Comparison of ENCODE assay signal across 22 cellular contexts in genomic region chr2:184560603-184561002, GRCh38. TPM values are rescaled to one million over a fixed set of nuclear protein-coding genes. Genes with fewer than 3 reads are reported as not detected.
"Had no signal": no experiment of that assay in that cellular context is flagged by ENCODE, and none has a peak within 500 bp of the region (broad histone marks: within the 10 kb centered on the region; RNA-seq: fewer than 3 reads in every experiment).

No MANE protein-coding gene starts in this region.

- H3K9me3 Mint-ChIP-seq: activated CD8-positive, alpha-beta T cell treated with anti-CD3 and anti-CD28 coated beads for 36 hours; activated T-helper 1 cell treated with anti-CD3 and anti-CD28 coated beads, Interleukin-12 subunit alpha, Interleukin-12 subunit beta, Interleukin-2, Interleukin-4 antibody, amounts not matched to agents 30 ng/mL and 10 ng/mL and 1 ng/mL, durations not matched to agents 14 hours and 24 hours and 36 hours; IgD-negative memory B cell had no signal

- H3K27me3 ChIP-seq: breast epithelium had no signal

- H3K4me3 ChIP-seq: breast epithelium had no signal

- H3K4me2 ChIP-seq: KMS-11 had no signal

- ATAC-seq: activated CD8-positive, alpha-beta T cell treated with anti-CD3 and anti-CD28 coated beads for 36 hours; activated naive CD4-positive, alpha-beta T cell treated with anti-CD3 and anti-CD28 coated beads, Interleukin-2, amount 50 U/mL, for 72 hours; T-helper 17 cell had no signal

- H3K36me3 Mint-ChIP-seq: activated naive CD4-positive, alpha-beta T cell treated with anti-CD3 and anti-CD28 coated beads, Interleukin-2, amount 50 U/mL, for 72 hours; IgD-negative memory B cell had no signal

- H3K27ac Mint-ChIP-seq: activated CD8-positive, alpha-beta T cell treated with anti-CD3 and anti-CD28 coated beads for 36 hours; activated naive CD4-positive, alpha-beta T cell treated with anti-CD3 and anti-CD28 coated beads, Interleukin-2, amount 50 U/mL, for 72 hours; activated T-cell treated with anti-CD3 and anti-CD28 coated beads, Interleukin-2, amount 50 U/mL, for 24 hours; activated T-helper 1 cell treated with anti-CD3 and anti-CD28 coated beads, Interleukin-12 subunit alpha, Interleukin-12 subunit beta, Interleukin-2, Interleukin-4 antibody, amounts not matched to agents 30 ng/mL and 10 ng/mL and 1 ng/mL, durations not matched to agents 14 hours and 24 hours and 36 hours; T-helper 17 cell had no signal

- DNase-seq: activated CD4-positive, alpha-beta T cell treated with anti-CD3 and anti-CD28 coated beads for 4 hours; activated CD8-positive, alpha-beta T cell treated with anti-CD3 and anti-CD28 coated beads for 36 hours; activated effector memory CD4-positive, alpha-beta T cell treated with Interleukin-2 at 50 U/mL for 16 hours; activated naive CD4-positive, alpha-beta T cell treated with Interleukin-2 at 50 U/mL for 16 hours; activated T-cell treated with anti-CD3 and anti-CD28 coated beads, Interleukin-2, amount 50 U/mL, for 24 hours; caudate nucleus; NCI-H1092; NCI-H1417; NCI-H1930; NCI-H2171; NCI-H345; NCI-H510A; NCI-H69; SIG-M5; T-helper 17 cell; T-helper 9 cell had no signal

- H3K4me3 Mint-ChIP-seq: activated CD8-positive, alpha-beta T cell treated with anti-CD3 and anti-CD28 coated beads for 36 hours; activated T-cell treated with anti-CD3 and anti-CD28 coated beads, Interleukin-2, amount 50 U/mL, for 24 hours; activated T-helper 1 cell treated with anti-CD3 and anti-CD28 coated beads, Interleukin-12 subunit alpha, Interleukin-12 subunit beta, Interleukin-2, Interleukin-4 antibody, amounts not matched to agents 30 ng/mL and 10 ng/mL and 1 ng/mL, durations not matched to agents 14 hours and 24 hours and 36 hours; IgD-negative memory B cell; T-helper 17 cell had no signal

- H3K9me3 ChIP-seq: breast epithelium had no signal

- H3K4me1 Mint-ChIP-seq: IgD-negative memory B cell, T-helper 17 cell had no signal

- H3K36me3 ChIP-seq: breast epithelium had no signal

- H3K27ac ChIP-seq: breast epithelium, KMS-11 had no signal

- H3K27me3 Mint-ChIP-seq: activated CD8-positive, alpha-beta T cell treated with anti-CD3 and anti-CD28 coated beads for 36 hours; activated T-cell treated with anti-CD3 and anti-CD28 coated beads, Interleukin-2, amount 50 U/mL, for 24 hours; IgD-negative memory B cell; T-helper 17 cell had no signal

- H3K4me1 ChIP-seq: breast epithelium had no signal

RNA-seq across cellular contexts. Expression of gene ZNF804A, which starts 37.7 kb away (rescaled TPM):
- total RNA-seq: activated CD8-positive, alpha-beta T cell treated with anti-CD3 and anti-CD28 coated beads for 36 hours; activated naive CD4-positive, alpha-beta T cell treated with anti-CD3 and anti-CD28 coated beads, Interleukin-2, amount 50 U/mL, for 72 hours; activated T-helper 1 cell treated with anti-CD3 and anti-CD28 coated beads, Interleukin-12 subunit alpha, Interleukin-12 subunit beta, Interleukin-2, Interleukin-4 antibody, amounts not matched to agents 30 ng/mL and 10 ng/mL and 1 ng/mL, durations not matched to agents 14 hours and 24 hours and 36 hours; MCF 10A; T-helper 17 cell had no signal
